ENCODE assay signal across 1 cellular context in genomic region chr12:3458041-3458440, GRCh38.
TF ChIP-seq lines count a peak whose summit lies in the region.

No MANE protein-coding gene starts in this region.

TF ChIP-seq in GM23338, 12 proteins besides CTCF, POLR2A, EP300 and RAD21 (continued from another document):
- no peak for TF ChIP-seq NANOG (IDR thresholded peaks at IDR 0.05; ENCODE audit: borderline replicate concordance)
- no peak for TF ChIP-seq JUNB (IDR thresholded peaks at IDR 0.05; ENCODE audit: unreplicated experiment)
